ENCODE assay signal across 21 cellular contexts in the genomic region with DNA sequence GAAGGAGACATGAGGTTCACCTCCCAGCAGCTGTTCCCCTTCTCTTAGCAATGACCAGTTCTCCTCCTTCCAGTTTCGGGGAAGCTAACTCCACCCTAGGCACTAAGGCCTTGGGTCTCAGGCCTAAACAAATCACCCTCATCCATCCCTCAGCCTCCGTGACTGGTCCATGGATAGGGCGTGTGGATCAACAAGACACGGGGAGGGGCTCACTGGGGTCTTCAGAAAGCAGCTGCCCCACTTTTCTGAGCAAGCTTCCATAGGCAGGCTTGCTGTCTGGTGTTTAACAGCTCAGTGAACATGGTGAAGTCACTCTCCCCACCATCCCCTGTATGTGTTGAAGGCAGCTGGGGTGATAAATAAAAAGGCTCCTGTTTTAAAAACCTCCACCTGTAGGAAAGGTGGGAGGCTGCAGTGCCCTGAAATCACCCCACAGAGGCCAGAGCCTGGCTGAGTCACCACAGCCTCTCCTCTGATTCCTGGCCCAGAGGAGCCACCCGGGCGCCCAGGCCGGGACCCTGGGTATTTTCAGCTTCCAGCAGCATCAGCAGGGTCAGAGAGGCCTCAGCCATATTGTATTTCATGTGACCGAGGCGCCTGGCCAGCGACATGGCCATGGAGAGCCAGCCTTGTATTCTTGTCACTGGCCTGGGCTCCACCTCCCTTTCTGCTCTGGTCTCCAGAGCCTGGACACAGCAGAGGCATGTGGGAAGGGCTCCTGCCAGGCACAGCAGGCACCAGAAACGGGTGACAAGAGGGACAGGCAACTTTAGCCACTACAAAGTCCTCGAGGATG.
DNase-seq lines count a peak whose midpoint lies in the region; ATAC-seq, FAIRE-seq and TF ChIP-seq lines count a peak whose summit lies in the region.
"Had no signal": no experiment of that assay in that cellular context is flagged by ENCODE, and none has a peak within 500 bp of the region (broad histone marks: within the 10 kb centered on the region; RNA-seq: fewer than 3 reads in every experiment).

No MANE protein-coding gene starts in this region.

- no peak overlapping the region for H3K4me3 ChIP-seq in CD4-positive, CD25-positive, alpha-beta regulatory T cell (ENCODE audit: low read depth, low read length)
- H3K4me3 ChIP-seq in HL-60 (replicated peaks; ENCODE audit: insufficient read depth, low read length) (no peak overlapping the region), endothelial cell of umbilical vein (replicated peaks in 1 of 3; ENCODE audit: insufficient read depth in 1 of 3, low read depth in 1 of 3, low read length in 3 of 3) (no peak overlapping the region), hepatocyte (no peak overlapping the region)
- H3K4me3 ChIP-seq: SJCRH30, thoracic aorta had no signal

- no peak for TF ChIP-seq POLR2A in endothelial cell of umbilical vein (IDR thresholded peaks at IDR 0.05; ENCODE audit: low read depth, low read length)

- intact Hi-C loops in endothelial cell of umbilical vein (cut with micrococcal nuclease) (loop anchor here (5.0 kb wide), 1 partner anchor 282 kb away; no protein-coding TSS in a partner anchor), posterior vena cava (cut with DNase I) (no loop called here)

- H3K4me1 Mint-ChIP-seq in CD4-positive, CD25-positive, alpha-beta regulatory T cell = peaks cover 22 to 60% (median 34%) of the 10 kb centered on the region in 4 donors

- BruUV-seq in endothelial cell of umbilical vein (replicated peaks; lab: Mats Ljungman, UMichigan) = no TSS peak

- H3K79me2 ChIP-seq in endothelial cell of umbilical vein (ENCODE audit: control insufficient read depth, insufficient read depth, low read length) (no peaks in the 10 kb centered on the region), hepatocyte (no peaks in the 10 kb centered on the region)

- peaks cover 0 to 4% (median 0%) of the 10 kb centered on the region in 7 donors for H3K9me3 Mint-ChIP-seq in CD4-positive, CD25-positive, alpha-beta regulatory T cell
- H3K9me3 Mint-ChIP-seq: activated T-helper 17 cell treated with anti-CD3 and anti-CD28 coated beads, Interleukin-2, amount 50 U/mL, for 72 hours; WTC11 had no signal

- no peak for ATAC-seq in CD4-positive, CD25-positive, alpha-beta regulatory T cell (ENCODE audit: low read depth in 2 of 2)
- ATAC-seq: activated T-helper 17 cell treated with anti-CD3 and anti-CD28 coated beads, Interleukin-2, amount 50 U/mL, for 72 hours; left lobe of liver; WTC11 had no signal

- peak overlapping the region in 2 of 3 donors; percentile 90 for H3K27ac Mint-ChIP-seq in CD4-positive, CD25-positive, alpha-beta regulatory T cell
- H3K27ac Mint-ChIP-seq: activated T-helper 17 cell treated with anti-CD3 and anti-CD28 coated beads, Interleukin-2, amount 50 U/mL, for 72 hours; WTC11 had no signal

- dilution Hi-C loops in endothelial cell of umbilical vein (cut with MboI; ENCODE audit: extremely low pct_ligation_motif_present, low sequenced_read_pairs) = no loop called here

- no peaks in the 10 kb centered on the region for H3K9me1 ChIP-seq in endothelial cell of umbilical vein (replicated peaks; ENCODE audit: control insufficient read depth, extremely low read depth, insufficient read depth, low read length)

- peaks cover 4% of the 10 kb centered on the region for H3K27me3 Mint-ChIP-seq in CD4-positive, CD25-positive, alpha-beta regulatory T cell
- H3K27me3 Mint-ChIP-seq: activated T-helper 17 cell treated with anti-CD3 and anti-CD28 coated beads, Interleukin-2, amount 50 U/mL, for 72 hours had no signal

- CTCF ChIA-PET in endothelial cell of umbilical vein (lab: Charles Lee) = interaction anchor here (2.1 to 8.1 kb wide), 4 partner anchors 67 to 173 kb away, joined by 5 to 105 read pairs (median 33); no protein-coding TSS in a partner anchor

- H2AFZ ChIP-seq in endothelial cell of umbilical vein (ENCODE audit: low read depth, low read length) (no peak overlapping the region), hepatocyte (no peak overlapping the region)

- H3K36me3 Mint-ChIP-seq in CD4-positive, CD25-positive, alpha-beta regulatory T cell = no peaks in the 10 kb centered on the region
- H3K36me3 Mint-ChIP-seq: WTC11 had no signal

- DNase-seq in CD4-positive, CD25-positive, alpha-beta regulatory T cell = no peak
- DNase-seq in HL-60 (ENCODE audit: low read depth in 1 of 2, low spot score in 1 of 2) (no peak), endothelial cell of umbilical vein (ENCODE audit: low read depth, low spot score) (no peak), posterior vena cava (ENCODE audit: low spot score) (peak; percentile 46), hepatocyte (ENCODE audit: low spot score) (no peak), NCI-H774 (lab: John Stamatoyannopoulos, UW) (no peak)
- no peak for DNase-seq in activated CD4-positive, alpha-beta T cell treated with anti-CD3 and anti-CD28 coated beads for 1 hour
- DNase-seq: foreskin fibroblast, midbrain, NCI-H146, NCI-H2171 treated with DMSO at 0.1 percent for 48 hours, NCI-H748 treated with DMSO at 0.1 percent for 48 hours, retina, SJCRH30 had no signal

- POLR2A ChIA-PET in endothelial cell of umbilical vein (lab: Charles Lee) = interaction anchor here (0.9 kb wide), 1 partner anchor 142 kb away, joined by 3 read pairs; no protein-coding TSS in a partner anchor

- no peaks in the 10 kb centered on the region for H3K9me3 ChIP-seq in CD4-positive, CD25-positive, alpha-beta regulatory T cell (ENCODE audit: control insufficient read depth in 2 of 2, low read length in 2 of 2)
- H3K9me3 ChIP-seq in endothelial cell of umbilical vein (replicated peaks; ENCODE audit: control insufficient read depth, insufficient read depth, low read length) (no peaks in the 10 kb centered on the region), hepatocyte (ENCODE audit: low read depth) (no peaks in the 10 kb centered on the region)
- H3K9me3 ChIP-seq: neutrophil, SJCRH30, thoracic aorta had no signal

- no peak overlapping the region for H3K9ac ChIP-seq in endothelial cell of umbilical vein (replicated peaks; ENCODE audit: extremely low read depth, insufficient read depth, low read length)

- peak; percentile 26 for FAIRE-seq in endothelial cell of umbilical vein (lab: Jason Lieb, UNC)
- FAIRE-seq: bronchial epithelial cell, H54 had no signal

- WGBS in hepatocyte (ENCODE audit: low lambda C conversion rate, missing lambda C conversion rate) = 92% methylated on average over 12 of the region's 12 CpGs

- no peak overlapping the region for H3K27ac ChIP-seq in CD4-positive, CD25-positive, alpha-beta regulatory T cell (ENCODE audit: insufficient read depth, low read length, poor library complexity, severe bottlenecking)
- H3K27ac ChIP-seq in HL-60 (replicated peaks) (peak overlapping the region; percentile 75), endothelial cell of umbilical vein (ENCODE audit: insufficient read depth, low read depth, low read length) (no peak overlapping the region), hepatocyte (no peak overlapping the region)
- H3K27ac ChIP-seq: neutrophil, SJCRH30, thoracic aorta had no signal

- H3K36me3 ChIP-seq in CD4-positive, CD25-positive, alpha-beta regulatory T cell (ENCODE audit: control insufficient read depth, insufficient read depth, low read length) = no peaks in the 10 kb centered on the region
- H3K36me3 ChIP-seq in endothelial cell of umbilical vein (ENCODE audit: control insufficient read depth in 2 of 2, extremely low read depth in 1 of 2, insufficient read depth in 2 of 2, low read length in 2 of 2) (no peaks in the 10 kb centered on the region), hepatocyte (replicated peaks; ENCODE audit: insufficient read depth, low read depth) (no peaks in the 10 kb centered on the region)
- H3K36me3 ChIP-seq: neutrophil, SJCRH30, thoracic aorta had no signal

- H3K4me3 Mint-ChIP-seq in CD4-positive, CD25-positive, alpha-beta regulatory T cell = no peak overlapping the region
- H3K4me3 Mint-ChIP-seq: WTC11 had no signal

- TF ChIP-seq CTCF in HL-60 (IDR thresholded peaks at IDR 0.05; ENCODE audit: insufficient read depth, low read length) (no peak), endothelial cell of umbilical vein (IDR thresholded peaks at IDR 0.05; ENCODE audit: extremely low read depth in 1 of 2, insufficient read depth in 1 of 2, low read depth in 1 of 2, low read length in 2 of 2) (no peak), hepatocyte (IDR thresholded peaks at IDR 0.05; ENCODE audit: poor library complexity) (no peak)

- H3K4me2 ChIP-seq in endothelial cell of umbilical vein (ENCODE audit: insufficient read depth, low read length) (no peak overlapping the region), hepatocyte (no peak overlapping the region)

- H3K4me1 ChIP-seq in CD4-positive, CD25-positive, alpha-beta regulatory T cell (ENCODE audit: control insufficient read depth, insufficient read depth, low read length, poor library complexity, severe bottlenecking) = peaks cover 33% of the 10 kb centered on the region
- H3K4me1 ChIP-seq in endothelial cell of umbilical vein (ENCODE audit: control insufficient read depth, extremely low read depth, insufficient read depth, low read length) = peaks cover 11% of the 10 kb centered on the region
- H3K4me1 ChIP-seq in hepatocyte (ENCODE audit: insufficient read depth) = no peaks in the 10 kb centered on the region

- no peaks in the 10 kb centered on the region for H4K20me1 ChIP-seq in endothelial cell of umbilical vein (replicated peaks; ENCODE audit: control insufficient read depth, extremely low read depth, insufficient read depth, low read length)
- no peaks in the 10 kb centered on the region for H4K20me1 ChIP-seq in hepatocyte (ENCODE audit: insufficient read depth, poor library complexity, severe bottlenecking)

- no peaks in the 10 kb centered on the region for H3K27me3 ChIP-seq in CD4-positive, CD25-positive, alpha-beta regulatory T cell (ENCODE audit: control insufficient read depth, insufficient read depth, low read length)
- no peaks in the 10 kb centered on the region for H3K27me3 ChIP-seq in HL-60 (ENCODE audit: insufficient read depth, poor library complexity, severe bottlenecking)
- H3K27me3 ChIP-seq in endothelial cell of umbilical vein (ENCODE audit: control insufficient read depth in 2 of 2, insufficient read depth in 2 of 2, low read length in 2 of 2) = no peaks in the 10 kb centered on the region
- H3K27me3 ChIP-seq in hepatocyte = no peaks in the 10 kb centered on the region
- H3K27me3 ChIP-seq: neutrophil, SJCRH30 had no signal

- no peaks in the 10 kb centered on the region for H3K9me2 ChIP-seq in hepatocyte (replicated peaks; ENCODE audit: insufficient read depth)

TF ChIP-seq in endothelial cell of umbilical vein, 7 proteins besides CTCF, POLR2A, EP300 and RAD21 (continues in another document):
- no peak for TF ChIP-seq JUN (IDR thresholded peaks at IDR 0.05; ENCODE audit: borderline replicate concordance, insufficient read depth, insufficient read length, low read depth)
- TF ChIP-seq FOS (IDR thresholded peaks at IDR 0.05; ENCODE audit: borderline replicate concordance, insufficient read depth, low read length) = no peak
- no peak for TF ChIP-seq GATA2 (IDR thresholded peaks at IDR 0.05; ENCODE audit: insufficient read depth, insufficient read length, low read depth, low read length)
- no peak for TF ChIP-seq POLR2AphosphoS5 (IDR thresholded peaks at IDR 0.05; ENCODE audit: insufficient read depth, low read depth, low read length)
- TF ChIP-seq, protein P1, sequence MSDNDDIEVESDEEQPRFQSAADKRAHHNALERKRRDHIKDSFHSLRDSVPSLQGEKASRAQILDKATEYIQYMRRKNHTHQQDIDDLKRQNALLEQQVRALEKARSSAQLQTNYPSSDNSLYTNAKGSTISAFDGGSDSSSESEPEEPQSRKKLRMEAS (IDR thresholded peaks at IDR 0.05; ENCODE audit: insufficient read depth, insufficient read length) = no peak
